17 cellular contexts compared by ENCODE assay signal in the genomic region with DNA sequence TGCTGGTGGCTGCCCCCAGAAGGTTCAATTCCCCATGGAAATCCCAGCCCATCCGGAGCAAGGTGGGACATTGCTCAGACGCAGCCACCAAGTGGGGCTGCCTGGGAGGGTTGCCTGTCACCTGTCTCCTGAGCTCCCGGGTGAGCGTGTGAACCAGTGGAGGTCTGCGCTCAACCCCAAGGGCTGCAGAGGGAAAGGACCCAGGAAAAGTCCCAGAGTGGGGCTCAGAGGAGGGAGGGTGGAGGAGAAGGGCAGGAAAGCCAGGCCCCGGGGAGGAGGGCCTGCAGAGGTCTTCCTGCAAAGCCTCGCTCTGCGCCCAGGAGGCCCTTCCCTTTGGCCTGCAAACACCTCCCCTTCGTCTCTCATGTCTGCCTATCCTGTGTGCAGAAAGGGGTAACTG.
A peak's percentile ranks its signal among the peaks of the same experiment; 100 is the strongest.
DNase-seq lines count a peak whose midpoint lies in the region; ATAC-seq and TF ChIP-seq lines count a peak whose summit lies in the region.
"Had no signal": no experiment of that assay in that cellular context is flagged by ENCODE, and none has a peak within 500 bp of the region (broad histone marks: within the 10 kb centered on the region; RNA-seq: fewer than 3 reads in every experiment).

No MANE protein-coding gene starts in this region.

- peaks cover 57% of the 10 kb centered on the region for H3K4me1 Mint-ChIP-seq in neural progenitor cell
- peaks cover 35 to 47% of the 10 kb centered on the region in 2 donors for H3K4me1 Mint-ChIP-seq in stimulated activated naive B cell treated with anti-CD40 and anti-IgM and Interleukin-4, amounts not matched to agents 10 μg/mL and 1 μg/mL and 100 μg/mL, for 72 hours

- H2AFZ ChIP-seq in neural progenitor cell (replicated peaks) = no peak overlapping the region

- no peaks in the 10 kb centered on the region for H3K9me3 ChIP-seq in BLaER1
- H3K9me3 ChIP-seq in neural progenitor cell (ENCODE audit: low read depth) = no peaks in the 10 kb centered on the region
- H3K9me3 ChIP-seq: HAP-1 had no signal

- TF ChIP-seq CTCF in RWPE1 (conservative IDR thresholded peaks at IDR 0.05; ENCODE audit: low read depth) (no peak), neural progenitor cell (IDR thresholded peaks at IDR 0.05) (no peak)

- no peak overlapping the region for H3K4me3 Mint-ChIP-seq in neural progenitor cell
- no peak overlapping the region for H3K4me3 Mint-ChIP-seq in stimulated activated naive B cell treated with anti-CD40 and anti-IgM and Interleukin-4, amounts not matched to agents 10 μg/mL and 1 μg/mL and 100 μg/mL, for 72 hours
- H3K4me3 Mint-ChIP-seq: CD4-positive, alpha-beta memory T cell; HFFc6 had no signal

- H3K79me2 ChIP-seq in neural progenitor cell (ENCODE audit: low read depth) = no peaks in the 10 kb centered on the region

- H3K4me2 ChIP-seq in BLaER1 (peak overlapping the region; percentile 43), neural progenitor cell (no peak overlapping the region)

- ATAC-seq in stimulated activated naive B cell treated with anti-CD40 and anti-IgM and Interleukin-4, amounts not matched to agents 10 μg/mL and 1 μg/mL and 100 μg/mL, for 72 hours (replicated peaks) = no peak
- ATAC-seq: GM12878 had no signal

- no peaks in the 10 kb centered on the region for H3F3A ChIP-seq in neural progenitor cell (ENCODE audit: low read depth)

- H3K4me3 ChIP-seq in BLaER1 (no peak overlapping the region), neural progenitor cell (no peak overlapping the region)
- H3K4me3 ChIP-seq: GM12878, HAP-1 had no signal

- peak overlapping the region; percentile 82 for H3K27ac Mint-ChIP-seq in neural progenitor cell
- H3K27ac Mint-ChIP-seq in stimulated activated naive B cell treated with anti-CD40 and anti-IgM and Interleukin-4, amounts not matched to agents 10 μg/mL and 1 μg/mL and 100 μg/mL, for 72 hours = peak overlapping the region; percentile 71
- H3K27ac Mint-ChIP-seq: CD4-positive, alpha-beta memory T cell; HFFc6 had no signal

- DNase-seq in RWPE1 (ENCODE audit: low spot score) (no peak), neural progenitor cell (ENCODE audit: low spot score) (no peak), islet precursor cell (no peak), cerebellar nuclear complex (lab: John Stamatoyannopoulos, UW) (no peak)
- no peak for DNase-seq in stimulated activated naive B cell treated with anti-CD40 and anti-IgM and Interleukin-4, amounts not matched to agents 10 μg/mL and 1 μg/mL and 100 μg/mL, for 72 hours
- no peak for DNase-seq in activated naive CD4-positive, alpha-beta T cell treated with Interleukin-2 at 50 U/mL for 16 hours
- DNase-seq: AML-193; C1 segment of cervical spinal cord; CD4-positive, alpha-beta memory T cell; DMS79; GOT3; HFFc6 had no signal

- POLR2A ChIA-PET in RWPE1 (lab: Yijun Ruan, JAX; ENCODE audit: low non-redundant PET) = no interaction called here

- peaks cover 44% of the 10 kb centered on the region for H3K36me3 ChIP-seq in BLaER1
- H3K36me3 ChIP-seq in neural progenitor cell = no peaks in the 10 kb centered on the region
- H3K36me3 ChIP-seq: HAP-1 had no signal

- H3K4me1 ChIP-seq in BLaER1 (peaks cover 45% of the 10 kb centered on the region), neural progenitor cell (peaks cover 8% of the 10 kb centered on the region)
- H3K4me1 ChIP-seq: HAP-1 had no signal

- H3K9me3 Mint-ChIP-seq in neural progenitor cell = no peaks in the 10 kb centered on the region
- H3K9me3 Mint-ChIP-seq in stimulated activated naive B cell treated with anti-CD40 and anti-IgM and Interleukin-4, amounts not matched to agents 10 μg/mL and 1 μg/mL and 100 μg/mL, for 72 hours = no peaks in the 10 kb centered on the region
- H3K9me3 Mint-ChIP-seq: CD4-positive, alpha-beta memory T cell; HFFc6 had no signal

- CTCF ChIA-PET in RWPE1 (lab: Yijun Ruan, JAX) = no interaction called here

- peaks cover 24% of the 10 kb centered on the region for H3K36me3 Mint-ChIP-seq in neural progenitor cell
- H3K36me3 Mint-ChIP-seq in stimulated activated naive B cell treated with anti-CD40 and anti-IgM and Interleukin-4, amounts not matched to agents 10 μg/mL and 1 μg/mL and 100 μg/mL, for 72 hours = peaks cover 42 to 69% of the 10 kb centered on the region in 2 donors
- H3K36me3 Mint-ChIP-seq: CD4-positive, alpha-beta memory T cell had no signal

- H3K9ac ChIP-seq in BLaER1 (no peak overlapping the region), neural progenitor cell (no peak overlapping the region)

- no peaks in the 10 kb centered on the region for H3K27me3 ChIP-seq in BLaER1
- no peaks in the 10 kb centered on the region for H3K27me3 ChIP-seq in neural progenitor cell

- no peak overlapping the region for H3K27ac ChIP-seq in BLaER1
- peak overlapping the region; percentile 80 for H3K27ac ChIP-seq in RWPE1
- no peak overlapping the region for H3K27ac ChIP-seq in neural progenitor cell
- H3K27ac ChIP-seq: 22Rv1, HL-60 had no signal

- H4K20me1 ChIP-seq in BLaER1 = peaks cover 87% of the 10 kb centered on the region
- peaks cover 49% of the 10 kb centered on the region for H4K20me1 ChIP-seq in neural progenitor cell (ENCODE audit: low read depth)

- peaks cover 6% of the 10 kb centered on the region for H3K27me3 Mint-ChIP-seq in neural progenitor cell (ENCODE audit: insufficient read depth, low read depth)
- no peaks in the 10 kb centered on the region for H3K27me3 Mint-ChIP-seq in stimulated activated naive B cell treated with anti-CD40 and anti-IgM and Interleukin-4, amounts not matched to agents 10 μg/mL and 1 μg/mL and 100 μg/mL, for 72 hours
- H3K27me3 Mint-ChIP-seq: CD4-positive, alpha-beta memory T cell had no signal
